23 cellular contexts compared by ENCODE assay signal in genomic region chr19:11295180-11295579, GRCh38. TPM values are rescaled to one million over a fixed set of nuclear protein-coding genes. Genes with fewer than 3 reads are reported as not detected.
DNase-seq lines count a peak whose midpoint lies in the region; ATAC-seq, FAIRE-seq and TF ChIP-seq lines count a peak whose summit lies in the region.
"Had no signal": no experiment of that assay in that cellular context is flagged by ENCODE, and none has a peak within 500 bp of the region (broad histone marks: within the 10 kb centered on the region; RNA-seq: fewer than 3 reads in every experiment).

No MANE protein-coding gene starts in this region.

- WGBS in right cardiac atrium: 89% methylated on average over 4 of the region's 4 CpGs
- WGBS in heart left ventricle, 4 donors: 85 to 91% (median 88%) methylated on average over 3 to 4 of the region's 4 CpGs

- no peaks in the 10 kb centered on the region for H3K9me1 ChIP-seq in endothelial cell of umbilical vein (replicated peaks; ENCODE audit: control insufficient read depth, extremely low read depth, insufficient read depth, low read length)

- FAIRE-seq in endothelial cell of umbilical vein (lab: Jason Lieb, UNC): peak; percentile 21
- FAIRE-seq: GM12878 had no signal

- DNase-seq in right cardiac atrium (peak in 2 of 3 donors; percentile 5 to 14), heart left ventricle (no peak), endothelial cell of umbilical vein (ENCODE audit: low read depth, low spot score) (no peak), RPMI8226 (no peak), NOMO-1 (lab: John Stamatoyannopoulos, UW; ENCODE audit: unreplicated experiment in 2 of 2) (no peak), mucosa of descending colon (no peak)
- DNase-seq: 8988T; CD4-positive, CD25-positive, alpha-beta regulatory T cell; CD8-positive, alpha-beta memory T cell; COR-L47; DND-41; EL; HFFc6; IMR-90 had no signal

- TF ChIP-seq POLR2A in heart left ventricle (IDR thresholded peaks at IDR 0.05) (no peak), endothelial cell of umbilical vein (IDR thresholded peaks at IDR 0.05; ENCODE audit: low read depth, low read length) (no peak)

- H3K4me1 ChIP-seq in right cardiac atrium (ENCODE audit: control insufficient read depth, insufficient read depth, low read length): peaks cover 2% of the 10 kb centered on the region
- H3K4me1 ChIP-seq in heart left ventricle: peaks cover 0 to 32% (median 6%) of the 10 kb centered on the region in 12 donors
- H3K4me1 ChIP-seq in HEK293 (ENCODE audit: control insufficient read depth, insufficient read depth, low read length): no peaks in the 10 kb centered on the region; the same call in 1 of the 2 replicates
- H3K4me1 ChIP-seq in endothelial cell of umbilical vein (ENCODE audit: control insufficient read depth, extremely low read depth, insufficient read depth, low read length): no peaks in the 10 kb centered on the region
- H3K4me1 ChIP-seq in mucosa of descending colon (ENCODE audit: low read depth): peaks cover 11% of the 10 kb centered on the region

- POLR2A ChIA-PET in HEK293 (lab: Yijun Ruan, JAX): no interaction called here
- POLR2A ChIA-PET in endothelial cell of umbilical vein (lab: Charles Lee): interaction anchor here (0.6 kb wide), 1 partner anchor 198 kb away, joined by 6 read pairs; no protein-coding TSS in a partner anchor

- H3K27ac ChIP-seq in right cardiac atrium (ENCODE audit: low read length) (no peak overlapping the region), heart left ventricle (no peak overlapping the region), HEK293 (ENCODE audit: extremely low read depth, low read depth, low read length) (no peak overlapping the region), endothelial cell of umbilical vein (ENCODE audit: insufficient read depth, low read depth, low read length) (no peak overlapping the region)
- H3K27ac ChIP-seq: BLaER1 had no signal

- no peak overlapping the region for H2AFZ ChIP-seq in endothelial cell of umbilical vein (ENCODE audit: low read depth, low read length)

- H3K27me3 ChIP-seq in right cardiac atrium (ENCODE audit: control insufficient read depth, insufficient read depth): no peaks in the 10 kb centered on the region
- H3K27me3 ChIP-seq in heart left ventricle: no peaks in the 10 kb centered on the region
- H3K27me3 ChIP-seq in endothelial cell of umbilical vein (ENCODE audit: control insufficient read depth in 2 of 2, insufficient read depth in 2 of 2, low read length in 2 of 2): peaks cover 0 to 1% of the 10 kb centered on the region in 2 experiments
- H3K27me3 ChIP-seq: BLaER1 had no signal

- CTCF ChIA-PET in HEK293 (lab: Yijun Ruan, JAX) (interaction anchor here (1.8 to 4.1 kb wide), 3 partner anchors 27 to 87 kb away, joined by 4 to 44 read pairs (median 5); no protein-coding TSS in a partner anchor), endothelial cell of umbilical vein (lab: Charles Lee) (interaction anchor here (2.4 to 3.0 kb wide), 2 partner anchors 44 to 187 kb away, joined by 12 to 23 read pairs; partner anchors contain the start of gene RAB3D)

- H4K20me1 ChIP-seq in endothelial cell of umbilical vein (replicated peaks; ENCODE audit: control insufficient read depth, extremely low read depth, insufficient read depth, low read length): no peaks in the 10 kb centered on the region
- H4K20me1 ChIP-seq: BLaER1 had no signal

- ATAC-seq in right cardiac atrium: no peak
- no peak for ATAC-seq in heart left ventricle
- no peak for ATAC-seq in mucosa of descending colon
- ATAC-seq: GM12878 had no signal

- H3K4me3 ChIP-seq in right cardiac atrium (ENCODE audit: low read length) (no peak overlapping the region), heart left ventricle (no peak overlapping the region), HEK293 (ENCODE audit: low read depth, low read length) (no peak overlapping the region), endothelial cell of umbilical vein (replicated peaks in 1 of 3; ENCODE audit: insufficient read depth in 1 of 3, low read depth in 1 of 3, low read length in 3 of 3) (no peak overlapping the region), mucosa of descending colon (no peak overlapping the region)
- H3K4me3 ChIP-seq: BLaER1, GM12878, HAP-1 had no signal

- no peak overlapping the region for H3K4me2 ChIP-seq in endothelial cell of umbilical vein (ENCODE audit: insufficient read depth, low read length)
- H3K4me2 ChIP-seq: BLaER1 had no signal

- no peaks in the 10 kb centered on the region for H3K79me2 ChIP-seq in endothelial cell of umbilical vein (ENCODE audit: control insufficient read depth, insufficient read depth, low read length)

- H3K36me3 ChIP-seq in heart left ventricle: no peaks in the 10 kb centered on the region
- no peaks in the 10 kb centered on the region for H3K36me3 ChIP-seq in HEK293 (ENCODE audit: control insufficient read depth in 2 of 2, insufficient read depth in 1 of 2, low read length in 2 of 2)
- H3K36me3 ChIP-seq in endothelial cell of umbilical vein (ENCODE audit: control insufficient read depth in 2 of 2, extremely low read depth in 1 of 2, insufficient read depth in 2 of 2, low read length in 2 of 2): no peaks in the 10 kb centered on the region
- H3K36me3 ChIP-seq in mucosa of descending colon (ENCODE audit: low read depth): no peaks in the 10 kb centered on the region
- H3K36me3 ChIP-seq: BLaER1, HAP-1 had no signal

- intact Hi-C loops in right cardiac atrium (cut with DNase I) (loop anchor here in 3 of 4 donors (5.0 to 10.0 kb wide), 3 partner anchors 42 to 152 kb away; partner anchors contain the start of gene RAB3D (in 1 of the 3)), heart left ventricle (cut with DNase I) (loop anchor here (2.0 to 10.0 kb wide), 8 partner anchors 42 to 290 kb away; partner anchors contain the start of genes SWSAP1 (in 6 of the 10), ELAVL3 (in 3 of the 10), RAB3D (in 2 of the 10) and EPOR (in 1 of the 10)), endothelial cell of umbilical vein (cut with micrococcal nuclease) (no loop called here), mucosa of descending colon (cut with DNase I, micrococcal nuclease) (loop anchor here in 1 of 2 donors (10.0 kb wide), 1 partner anchor 150 kb away; no protein-coding TSS in a partner anchor)

- H3K9me3 ChIP-seq in right cardiac atrium (ENCODE audit: control insufficient read depth, low read length) (no peaks in the 10 kb centered on the region), heart left ventricle (no peaks in the 10 kb centered on the region), HEK293 (ENCODE audit: control insufficient read depth, insufficient read depth, low read depth, low read length) (no peaks in the 10 kb centered on the region), endothelial cell of umbilical vein (replicated peaks; ENCODE audit: control insufficient read depth, insufficient read depth, low read length) (no peaks in the 10 kb centered on the region), mucosa of descending colon (no peaks in the 10 kb centered on the region)
- H3K9me3 ChIP-seq: BLaER1, HAP-1 had no signal

- dilution Hi-C loops in endothelial cell of umbilical vein (cut with MboI; ENCODE audit: extremely low pct_ligation_motif_present, low sequenced_read_pairs): no loop called here

- no peak overlapping the region for H3K9ac ChIP-seq in endothelial cell of umbilical vein (replicated peaks; ENCODE audit: extremely low read depth, insufficient read depth, low read length)
- H3K9ac ChIP-seq: BLaER1 had no signal

- TF ChIP-seq CTCF in heart left ventricle (IDR thresholded peaks at IDR 0.05) (no peak), HEK293 (tag by site-specific recombination; IDR thresholded peaks at IDR 0.05) (no peak), endothelial cell of umbilical vein (IDR thresholded peaks at IDR 0.05; ENCODE audit: extremely low read depth in 1 of 2, insufficient read depth in 1 of 2, low read depth in 1 of 2, low read length in 2 of 2) (no peak), mucosa of descending colon (IDR thresholded peaks at IDR 0.05) (no peak)

- BruUV-seq in endothelial cell of umbilical vein (replicated peaks; lab: Mats Ljungman, UMichigan): no TSS peak

RNA-seq across cellular contexts. Expression of gene TSPAN16, which starts 0.8 kb away (rescaled TPM):
- total RNA-seq in right cardiac atrium (not detected), heart left ventricle (not detected), endothelial cell of umbilical vein (not detected in 2 replicates), mucosa of descending colon (not detected)
- polyA plus RNA-seq in right cardiac atrium (not detected), heart left ventricle (not detected), endothelial cell of umbilical vein (not detected in 2 replicates)
- not detected in 2 replicates for polyA plus RNA-seq in endothelial cell of umbilical vein (2011; cell fraction: cytosol; rRNA removed)
- polyA plus RNA-seq in endothelial cell of umbilical vein (2011; cell fraction: nucleus; rRNA removed): not detected in 2 replicates
- not detected in 2 replicates for polyA plus RNA-seq in endothelial cell of umbilical vein (2012)
- polyA minus RNA-seq in endothelial cell of umbilical vein: not detected in 2 replicates
- not detected for polyA minus RNA-seq in endothelial cell of umbilical vein (2011; cell fraction: cytosol; rRNA and poly(A)+ RNA removed)
- not detected in 2 replicates for polyA minus RNA-seq in endothelial cell of umbilical vein (2011; cell fraction: nucleus; rRNA and poly(A)+ RNA removed)
- total RNA-seq: A673; CD4-positive, CD25-positive, alpha-beta regulatory T cell; CD8-positive, alpha-beta memory T cell; G401; GM12878; H4; HFFc6; HT1080; IMR-90 had no signal
- polyA plus RNA-seq: AG04450; CD4-positive, CD25-positive, alpha-beta regulatory T cell; CD8-positive, alpha-beta memory T cell; GM12878; IMR-90 had no signal

RNA-seq across cellular contexts. Expression of gene DOCK6, which starts 32.9 kb away (rescaled TPM):
- total RNA-seq in right cardiac atrium: 10 to 100 TPM; 35.0 to 68.5 (median 36.3) TPM
- polyA plus RNA-seq in right cardiac atrium: 23.8 TPM
- 10 to 100 TPM; 21.6 to 57.8 (median 39.5) TPM for total RNA-seq in heart left ventricle
- polyA plus RNA-seq in heart left ventricle: 10 to 100 TPM; 25.6 to 36.0 TPM
- 334 and 353 TPM in 2 replicates for total RNA-seq in endothelial cell of umbilical vein
- 126 and 154 TPM in 2 replicates for polyA plus RNA-seq in endothelial cell of umbilical vein
- 96.5 and 102 TPM in 2 replicates for polyA plus RNA-seq in endothelial cell of umbilical vein (2011; cell fraction: cytosol; rRNA removed)
- 438 and 513 TPM in 2 replicates for polyA plus RNA-seq in endothelial cell of umbilical vein (2011; cell fraction: nucleus; rRNA removed)
- polyA plus RNA-seq in endothelial cell of umbilical vein (2012): 107 and 122 TPM in 2 replicates
- 111 and 141 TPM in 2 replicates for polyA minus RNA-seq in endothelial cell of umbilical vein
- 6.6 TPM for polyA minus RNA-seq in endothelial cell of umbilical vein (2011; cell fraction: cytosol; rRNA and poly(A)+ RNA removed)
- 142 and 193 TPM in 2 replicates for polyA minus RNA-seq in endothelial cell of umbilical vein (2011; cell fraction: nucleus; rRNA and poly(A)+ RNA removed)
- 10 to 100 TPM; 62.4 to 94.7 (median 62.8) TPM for total RNA-seq in mucosa of descending colon

RNA-seq across cellular contexts. Expression of gene RAB3D, which starts 44.3 kb away (rescaled TPM):
- total RNA-seq in right cardiac atrium (10 to 100 TPM; 12.2 to 12.7 (median 12.3) TPM), heart left ventricle (10 to 100 TPM in 3 of 9 donors, 1 to 10 TPM in 6; 5.4 to 15.1 (median 7.4) TPM), endothelial cell of umbilical vein (41.1 and 48.2 TPM in 2 replicates), mucosa of descending colon (10 to 100 TPM; 21.0 to 34.9 (median 33.9) TPM)
- polyA plus RNA-seq in right cardiac atrium (4.1 TPM), heart left ventricle (1 to 10 TPM; 2.5 to 3.9 TPM), endothelial cell of umbilical vein (34.1 and 35.4 TPM in 2 replicates)
- polyA plus RNA-seq in endothelial cell of umbilical vein (2011; cell fraction: cytosol; rRNA removed): 26.2 and 31.8 TPM in 2 replicates
- 17.1 and 19.0 TPM in 2 replicates for polyA plus RNA-seq in endothelial cell of umbilical vein (2011; cell fraction: nucleus; rRNA removed)
- 10.4 and 11.5 TPM in 2 replicates for polyA plus RNA-seq in endothelial cell of umbilical vein (2012)
- 143 and 179 TPM in 2 replicates for polyA minus RNA-seq in endothelial cell of umbilical vein
- 15.7 TPM for polyA minus RNA-seq in endothelial cell of umbilical vein (2011; cell fraction: cytosol; rRNA and poly(A)+ RNA removed)
- polyA minus RNA-seq in endothelial cell of umbilical vein (2011; cell fraction: nucleus; rRNA and poly(A)+ RNA removed): 23.1 and 24.0 TPM in 2 replicates
- total RNA-seq: HT1080 had no signal

RNA-seq across cellular contexts. Expression of gene TMEM205, which starts 50.9 kb away (rescaled TPM):
- 100 to 1,000 TPM in 2 of 4 donors, 10 to 100 TPM in 2; 92.9 to 105 (median 98.1) TPM for total RNA-seq in right cardiac atrium
- polyA plus RNA-seq in right cardiac atrium: 149 TPM
- 100 to 1,000 TPM in 3 of 9 donors, 10 to 100 TPM in 6; 68.3 to 372 (median 83.9) TPM for total RNA-seq in heart left ventricle
- polyA plus RNA-seq in heart left ventricle: 100 to 1,000 TPM; 106 to 151 TPM
- 57.3 and 58.9 TPM in 2 replicates for total RNA-seq in endothelial cell of umbilical vein
- polyA plus RNA-seq in endothelial cell of umbilical vein: 345 and 364 TPM in 2 replicates
- 252 and 288 TPM in 2 replicates for polyA plus RNA-seq in endothelial cell of umbilical vein (2011; cell fraction: cytosol; rRNA removed)
- polyA plus RNA-seq in endothelial cell of umbilical vein (2011; cell fraction: nucleus; rRNA removed): 148 and 156 TPM in 2 replicates
- polyA plus RNA-seq in endothelial cell of umbilical vein (2012): 85.8 and 87.3 TPM in 2 replicates
- 99.9 and 106 TPM in 2 replicates for polyA minus RNA-seq in endothelial cell of umbilical vein
- 20.3 TPM for polyA minus RNA-seq in endothelial cell of umbilical vein (2011; cell fraction: cytosol; rRNA and poly(A)+ RNA removed)
- polyA minus RNA-seq in endothelial cell of umbilical vein (2011; cell fraction: nucleus; rRNA and poly(A)+ RNA removed): 14.5 and 17.6 TPM in 2 replicates
- 10 to 100 TPM; 37.3 to 61.8 (median 55.7) TPM for total RNA-seq in mucosa of descending colon

RNA-seq across cellular contexts. Expression of gene CCDC159, which starts 51.1 kb away (rescaled TPM):
- 10 to 100 TPM; 16.7 to 26.5 (median 24.9) TPM for total RNA-seq in right cardiac atrium
- polyA plus RNA-seq in right cardiac atrium: 34.2 TPM
- total RNA-seq in heart left ventricle: 10 to 100 TPM; 13.6 to 26.2 (median 21.9) TPM
- polyA plus RNA-seq in heart left ventricle: 10 to 100 TPM; 11.5 to 34.9 TPM
- total RNA-seq in endothelial cell of umbilical vein: 30.3 and 31.6 TPM in 2 replicates
- polyA plus RNA-seq in endothelial cell of umbilical vein: 28.2 and 30.0 TPM in 2 replicates
- 20.0 and 24.7 TPM in 2 replicates for polyA plus RNA-seq in endothelial cell of umbilical vein (2011; cell fraction: cytosol; rRNA removed)
- polyA plus RNA-seq in endothelial cell of umbilical vein (2011; cell fraction: nucleus; rRNA removed): 181 and 184 TPM in 2 replicates
- 24.1 and 35.7 TPM in 2 replicates for polyA plus RNA-seq in endothelial cell of umbilical vein (2012)
- polyA minus RNA-seq in endothelial cell of umbilical vein: 12.7 and 27.0 TPM in 2 replicates
- polyA minus RNA-seq in endothelial cell of umbilical vein (2011; cell fraction: cytosol; rRNA and poly(A)+ RNA removed): 2.5 TPM
- 21.9 and 31.9 TPM in 2 replicates for polyA minus RNA-seq in endothelial cell of umbilical vein (2011; cell fraction: nucleus; rRNA and poly(A)+ RNA removed)
- 10 to 100 TPM; 27.4 to 40.5 (median 38.8) TPM for total RNA-seq in mucosa of descending colon
- total RNA-seq: HT1080 had no signal

Comparison
In these comparisons a context has a peak if more than half of its experiments do, and no peak if none do; other contexts are left out.
1. DNase-seq: peak in right cardiac atrium (2 of 3); none in heart left ventricle (0 of 5), endothelial cell of umbilical vein (single experiment), RPMI8226 (single experiment), NOMO-1 (0 of 2) and mucosa of descending colon (0 of 3).